2 cellular contexts compared by ENCODE assay signal in the genomic region with DNA sequence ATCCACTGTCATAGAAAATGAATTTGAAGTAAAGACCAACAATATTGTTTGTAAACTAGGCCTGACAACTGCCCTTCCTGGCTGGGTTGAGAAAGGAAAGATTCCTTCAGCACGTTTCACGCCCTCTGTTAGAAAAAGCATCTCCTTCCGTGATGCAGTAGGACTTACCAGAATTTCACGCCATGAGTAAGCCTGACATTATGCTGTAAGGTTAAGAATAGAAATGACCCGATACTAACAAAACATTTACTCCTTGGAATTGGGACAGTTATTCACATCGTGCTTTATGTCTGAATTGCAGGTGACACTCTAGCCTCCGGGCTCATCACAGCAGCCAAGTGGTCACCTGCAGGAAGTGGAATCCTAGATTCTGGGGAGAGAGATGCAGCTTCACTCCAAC.
TF ChIP-seq lines count a peak whose summit lies in the region.

No MANE protein-coding gene starts in this region.

TF ChIP-seq in IMR-90, 13 proteins besides CTCF, POLR2A, EP300 and RAD21:
- TF ChIP-seq BHLHE40 (IDR thresholded peaks at IDR 0.05; ENCODE audit: low read depth, low read length) (peak; percentile 98), MAFK (IDR thresholded peaks at IDR 0.05; ENCODE audit: low read depth, low read length) (no peak), CEBPB (IDR thresholded peaks at IDR 0.05; ENCODE audit: low read depth, low read length) (peak; percentile 67), RCOR1 (IDR thresholded peaks at IDR 0.05; ENCODE audit: insufficient replicate concordance, low read length) (no peak), MAZ (IDR thresholded peaks at IDR 0.05; ENCODE audit: borderline replicate concordance, low read depth, low read length) (no peak), RFX5 (IDR thresholded peaks at IDR 0.05; ENCODE audit: low read depth, low read length) (no peak), NFE2L2 (IDR thresholded peaks at IDR 0.05; ENCODE audit: low read depth, low read length) (no peak), SMC3 (IDR thresholded peaks at IDR 0.05; ENCODE audit: low read depth, low read length) (no peak), FOS (IDR thresholded peaks at IDR 0.05; ENCODE audit: low read depth, low read length) (peak; percentile 57), MXI1 (IDR thresholded peaks at IDR 0.05; ENCODE audit: borderline replicate concordance, low read depth, low read length) (no peak), CHD1 (IDR thresholded peaks at IDR 0.05; ENCODE audit: low read depth, low read length) (peak; percentile 40; the same call in 1 of the 2 replicates)
- TF ChIP-seq, protein P1, sequence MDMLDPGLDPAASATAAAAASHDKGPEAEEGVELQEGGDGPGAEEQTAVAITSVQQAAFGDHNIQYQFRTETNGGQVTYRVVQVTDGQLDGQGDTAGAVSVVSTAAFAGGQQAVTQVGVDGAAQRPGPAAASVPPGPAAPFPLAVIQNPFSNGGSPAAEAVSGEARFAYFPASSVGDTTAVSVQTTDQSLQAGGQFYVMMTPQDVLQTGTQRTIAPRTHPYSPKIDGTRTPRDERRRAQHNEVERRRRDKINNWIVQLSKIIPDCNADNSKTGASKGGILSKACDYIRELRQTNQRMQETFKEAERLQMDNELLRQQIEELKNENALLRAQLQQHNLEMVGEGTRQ (IDR thresholded peaks at IDR 0.05; ENCODE audit: low read depth, low read length): no peak
- TF ChIP-seq, protein P2, sequence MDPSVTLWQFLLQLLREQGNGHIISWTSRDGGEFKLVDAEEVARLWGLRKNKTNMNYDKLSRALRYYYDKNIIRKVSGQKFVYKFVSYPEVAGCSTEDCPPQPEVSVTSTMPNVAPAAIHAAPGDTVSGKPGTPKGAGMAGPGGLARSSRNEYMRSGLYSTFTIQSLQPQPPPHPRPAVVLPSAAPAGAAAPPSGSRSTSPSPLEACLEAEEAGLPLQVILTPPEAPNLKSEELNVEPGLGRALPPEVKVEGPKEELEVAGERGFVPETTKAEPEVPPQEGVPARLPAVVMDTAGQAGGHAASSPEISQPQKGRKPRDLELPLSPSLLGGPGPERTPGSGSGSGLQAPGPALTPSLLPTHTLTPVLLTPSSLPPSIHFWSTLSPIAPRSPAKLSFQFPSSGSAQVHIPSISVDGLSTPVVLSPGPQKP (IDR thresholded peaks at IDR 0.05; ENCODE audit: borderline replicate concordance, low read depth, low read length): no peak

TF ChIP-seq in WTC11, 78 proteins besides CTCF, POLR2A, EP300 and RAD21:
- no peak for TF ChIP-seq RORB (CRISPR knock-in tag; IDR thresholded peaks at IDR 0.05)
- TF ChIP-seq, protein P3, sequence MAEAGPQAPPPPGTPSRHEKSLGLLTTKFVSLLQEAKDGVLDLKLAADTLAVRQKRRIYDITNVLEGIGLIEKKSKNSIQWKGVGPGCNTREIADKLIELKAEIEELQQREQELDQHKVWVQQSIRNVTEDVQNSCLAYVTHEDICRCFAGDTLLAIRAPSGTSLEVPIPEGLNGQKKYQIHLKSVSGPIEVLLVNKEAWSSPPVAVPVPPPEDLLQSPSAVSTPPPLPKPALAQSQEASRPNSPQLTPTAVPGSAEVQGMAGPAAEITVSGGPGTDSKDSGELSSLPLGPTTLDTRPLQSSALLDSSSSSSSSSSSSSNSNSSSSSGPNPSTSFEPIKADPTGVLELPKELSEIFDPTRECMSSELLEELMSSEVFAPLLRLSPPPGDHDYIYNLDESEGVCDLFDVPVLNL (CRISPR knock-in tag; IDR thresholded peaks at IDR 0.05; ENCODE audit: borderline replicate concordance, low read depth): no peak
- no peak for TF ChIP-seq EMX1 (CRISPR knock-in tag; IDR thresholded peaks at IDR 0.05)
- no peak for TF ChIP-seq NFE2L1 (CRISPR knock-in tag; IDR thresholded peaks at IDR 0.05)
- TF ChIP-seq, protein P4, sequence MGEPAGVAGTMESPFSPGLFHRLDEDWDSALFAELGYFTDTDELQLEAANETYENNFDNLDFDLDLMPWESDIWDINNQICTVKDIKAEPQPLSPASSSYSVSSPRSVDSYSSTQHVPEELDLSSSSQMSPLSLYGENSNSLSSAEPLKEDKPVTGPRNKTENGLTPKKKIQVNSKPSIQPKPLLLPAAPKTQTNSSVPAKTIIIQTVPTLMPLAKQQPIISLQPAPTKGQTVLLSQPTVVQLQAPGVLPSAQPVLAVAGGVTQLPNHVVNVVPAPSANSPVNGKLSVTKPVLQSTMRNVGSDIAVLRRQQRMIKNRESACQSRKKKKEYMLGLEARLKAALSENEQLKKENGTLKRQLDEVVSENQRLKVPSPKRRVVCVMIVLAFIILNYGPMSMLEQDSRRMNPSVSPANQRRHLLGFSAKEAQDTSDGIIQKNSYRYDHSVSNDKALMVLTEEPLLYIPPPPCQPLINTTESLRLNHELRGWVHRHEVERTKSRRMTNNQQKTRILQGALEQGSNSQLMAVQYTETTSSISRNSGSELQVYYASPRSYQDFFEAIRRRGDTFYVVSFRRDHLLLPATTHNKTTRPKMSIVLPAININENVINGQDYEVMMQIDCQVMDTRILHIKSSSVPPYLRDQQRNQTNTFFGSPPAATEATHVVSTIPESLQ (CRISPR knock-in tag; IDR thresholded peaks at IDR 0.05): no peak
- TF ChIP-seq ZNF396 (CRISPR knock-in tag; IDR thresholded peaks at IDR 0.05; ENCODE audit: borderline replicate concordance): no peak
- TF ChIP-seq CREM (CRISPR knock-in tag; IDR thresholded peaks at IDR 0.05): no peak
- TF ChIP-seq ZNF263 (CRISPR knock-in tag; IDR thresholded peaks at IDR 0.05; ENCODE audit: low read depth): no peak
- TF ChIP-seq ETV6 (CRISPR knock-in tag; IDR thresholded peaks at IDR 0.05): no peak
- TF ChIP-seq, protein P5, sequence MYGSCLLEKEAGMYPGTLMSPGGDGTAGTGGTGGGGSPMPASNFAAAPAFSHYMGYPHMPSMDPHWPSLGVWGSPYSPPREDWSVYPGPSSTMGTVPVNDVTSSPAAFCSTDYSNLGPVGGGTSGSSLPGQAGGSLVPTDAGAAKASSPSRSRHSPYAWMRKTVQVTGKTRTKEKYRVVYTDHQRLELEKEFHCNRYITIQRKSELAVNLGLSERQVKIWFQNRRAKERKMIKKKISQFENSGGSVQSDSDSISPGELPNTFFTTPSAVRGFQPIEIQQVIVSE (CRISPR knock-in tag; IDR thresholded peaks at IDR 0.05; ENCODE audit: borderline replicate concordance): no peak
